In genomic region chr7:2631924-2632716, GRCh38 we compare ENCODE assay signal across 8 cellular contexts. TPM values are rescaled to one million over a fixed set of nuclear protein-coding genes. Genes with fewer than 3 reads are reported as not detected.
DNase-seq lines count a peak whose midpoint lies in the region; ATAC-seq, FAIRE-seq and TF ChIP-seq lines count a peak whose summit lies in the region.

Gene TTYH3, plus strand, starts transcription at chr7:2631986. Its CDS starts 170 bp downstream, at chr7:2632156.

- TF ChIP-seq CTCF in astrocyte (IDR thresholded peaks at IDR 0.05; ENCODE audit: insufficient read depth, low read depth, low read length) = no peak

- no peaks in the 10 kb centered on the region for H3K9me3 Mint-ChIP-seq in CD4-positive, alpha-beta memory T cell
- no peaks in the 10 kb centered on the region for H3K9me3 Mint-ChIP-seq in astrocyte (ENCODE audit: unreplicated experiment)
- H3K9me3 Mint-ChIP-seq in stimulated activated naive B cell treated with anti-CD40 and anti-IgM and Interleukin-4, amounts not matched to agents 10 μg/mL and 1 μg/mL and 100 μg/mL, for 72 hours = no peaks in the 10 kb centered on the region

- in situ Hi-C loops in KBM-7 (cut with MboI; ENCODE audit: low pct_unique_long_range_greater_than_20kb, low sequenced_read_pairs) = no loop called here

- peaks cover 47% of the 10 kb centered on the region for H3K79me2 ChIP-seq in astrocyte (ENCODE audit: insufficient read depth, low read length)

- peaks cover 0 to 2% of the 10 kb centered on the region in 2 donors for H3K27me3 Mint-ChIP-seq in CD4-positive, alpha-beta memory T cell
- no peaks in the 10 kb centered on the region for H3K27me3 Mint-ChIP-seq in astrocyte (ENCODE audit: low read depth, unreplicated experiment)
- no peaks in the 10 kb centered on the region for H3K27me3 Mint-ChIP-seq in stimulated activated naive B cell treated with anti-CD40 and anti-IgM and Interleukin-4, amounts not matched to agents 10 μg/mL and 1 μg/mL and 100 μg/mL, for 72 hours

- POLR2A ChIA-PET in CD4-positive, alpha-beta memory T cell (lab: Charles Lee; ENCODE audit: partially characterized antibody) = interaction anchor here (0.6 to 2.6 kb wide), 7 partner anchors 23 to 123 kb away, joined by 3 to 13 read pairs (median 3); no protein-coding TSS in a partner anchor

- H3K4me3 Mint-ChIP-seq in CD4-positive, alpha-beta memory T cell = peak within 1 kb of the TSS; percentile 81 to 93 (median 86)
- H3K4me3 Mint-ChIP-seq in astrocyte (ENCODE audit: unreplicated experiment) = peak within 1 kb of the TSS; percentile 94
- H3K4me3 Mint-ChIP-seq in stimulated activated naive B cell treated with anti-CD40 and anti-IgM and Interleukin-4, amounts not matched to agents 10 μg/mL and 1 μg/mL and 100 μg/mL, for 72 hours = peak within 1 kb of the TSS; percentile 97 to 100

- CTCF ChIA-PET in CD4-positive, alpha-beta memory T cell (lab: Charles Lee; ENCODE audit: partially characterized antibody) = interaction anchor here (1.4 kb wide), 1 partner anchor 77 kb away, joined by 3 read pairs; no protein-coding TSS in a partner anchor

- H4K20me1 ChIP-seq in astrocyte (ENCODE audit: insufficient read depth, low read length) = peaks cover 44% of the 10 kb centered on the region

- peak; percentile 1 for ATAC-seq in GM21360 (IDR thresholded peaks at IDR 0.05; ENCODE audit: unreplicated experiment)
- ATAC-seq in stimulated activated naive B cell treated with anti-CD40 and anti-IgM and Interleukin-4, amounts not matched to agents 10 μg/mL and 1 μg/mL and 100 μg/mL, for 72 hours (replicated peaks) = peak; percentile 52 to 53

- H2AFZ ChIP-seq in astrocyte (ENCODE audit: low read depth, low read length) = peak within 1 kb of the TSS; percentile 79

- H3K4me3 ChIP-seq in CD4-positive, alpha-beta memory T cell (ENCODE audit: low read length in 2 of 2) = peak within 1 kb of the TSS; percentile 54 to 82
- peak within 1 kb of the TSS; percentile 74 for H3K4me3 ChIP-seq in astrocyte (ENCODE audit: insufficient read depth, low read depth, low read length)
- H3K4me3 ChIP-seq in iPS-20b (ENCODE audit: low read length) = peak within 1 kb of the TSS; percentile 89

- DNase-seq in CD4-positive, alpha-beta memory T cell = no peak
- DNase-seq in HT1080 (ENCODE audit: low read depth) (no peak), astrocyte (ENCODE audit: low read depth) (no peak), KBM-7 (no peak)
- DNase-seq in stimulated activated naive B cell treated with anti-CD40 and anti-IgM and Interleukin-4, amounts not matched to agents 10 μg/mL and 1 μg/mL and 100 μg/mL, for 72 hours = no peak
- DNase-seq in NK-92 treated with Interleukin-12 subunit alpha and Interleukin-12 subunit beta, amount 100 ng/mL, for 24 hours (lab: John Stamatoyannopoulos, UW) = no peak

- peaks cover 2 to 21% (median 15%) of the 10 kb centered on the region in 4 donors for H3K4me1 Mint-ChIP-seq in CD4-positive, alpha-beta memory T cell
- peaks cover 13% of the 10 kb centered on the region for H3K4me1 Mint-ChIP-seq in astrocyte (ENCODE audit: low read depth, unreplicated experiment)
- H3K4me1 Mint-ChIP-seq in stimulated activated naive B cell treated with anti-CD40 and anti-IgM and Interleukin-4, amounts not matched to agents 10 μg/mL and 1 μg/mL and 100 μg/mL, for 72 hours = peaks cover 26 to 52% of the 10 kb centered on the region in 2 donors

- H3K36me3 Mint-ChIP-seq in CD4-positive, alpha-beta memory T cell = peaks cover 0 to 1% of the 10 kb centered on the region in 2 donors
- peaks cover 4% of the 10 kb centered on the region for H3K36me3 Mint-ChIP-seq in astrocyte (ENCODE audit: low read depth, unreplicated experiment)
- H3K36me3 Mint-ChIP-seq in stimulated activated naive B cell treated with anti-CD40 and anti-IgM and Interleukin-4, amounts not matched to agents 10 μg/mL and 1 μg/mL and 100 μg/mL, for 72 hours = peaks cover 10 to 17% of the 10 kb centered on the region in 2 donors

- no peaks in the 10 kb centered on the region for H3K27me3 ChIP-seq in CD4-positive, alpha-beta memory T cell (ENCODE audit: insufficient read depth, low read length)
- H3K27me3 ChIP-seq in astrocyte (ENCODE audit: insufficient read depth, low read length) = no peaks in the 10 kb centered on the region
- no peaks in the 10 kb centered on the region for H3K27me3 ChIP-seq in iPS-20b (ENCODE audit: insufficient read depth, low read length)

- H3K9me3 ChIP-seq in CD4-positive, alpha-beta memory T cell (ENCODE audit: control insufficient read depth in 1 of 2, low read length in 2 of 2) = no peaks in the 10 kb centered on the region
- peaks cover 3% of the 10 kb centered on the region for H3K9me3 ChIP-seq in astrocyte (ENCODE audit: insufficient read depth, low read depth, low read length)
- no peaks in the 10 kb centered on the region for H3K9me3 ChIP-seq in iPS-20b (ENCODE audit: insufficient read depth, low read depth, low read length)

- H3K27ac Mint-ChIP-seq in CD4-positive, alpha-beta memory T cell = peak within 1 kb of the TSS in 6 of 7 donors; percentile 19 to 91 (median 78)
- H3K27ac Mint-ChIP-seq in astrocyte (ENCODE audit: unreplicated experiment) = peak within 1 kb of the TSS; percentile 80
- peak within 1 kb of the TSS; percentile 98 for H3K27ac Mint-ChIP-seq in stimulated activated naive B cell treated with anti-CD40 and anti-IgM and Interleukin-4, amounts not matched to agents 10 μg/mL and 1 μg/mL and 100 μg/mL, for 72 hours

- intact Hi-C loops in CD4-positive, alpha-beta memory T cell (cut with micrococcal nuclease) = loop anchor here (1.0 to 5.0 kb wide), 4 partner anchors 77 to 320 kb away; partner anchors contain the start of genes BRAT1, CHST12 and SNX8

- no peaks in the 10 kb centered on the region for H3K36me3 ChIP-seq in CD4-positive, alpha-beta memory T cell (ENCODE audit: insufficient read depth, low read length)
- H3K36me3 ChIP-seq in astrocyte (ENCODE audit: insufficient read depth, low read length) (no peaks in the 10 kb centered on the region), iPS-20b (ENCODE audit: insufficient read depth, low read depth, low read length) (no peaks in the 10 kb centered on the region)

- no peak for FAIRE-seq in astrocyte (lab: Jason Lieb, UNC)

- H3K4me2 ChIP-seq in astrocyte (ENCODE audit: low read length) = peak within 1 kb of the TSS; percentile 88

- peak within 1 kb of the TSS; percentile 90 for H3K9ac ChIP-seq in astrocyte (ENCODE audit: low read length)
- peak within 1 kb of the TSS; percentile 85; the same call in 1 of the 2 replicates for H3K9ac ChIP-seq in iPS-20b (ENCODE audit: low read depth, low read length)

- H3K27ac ChIP-seq in CD4-positive, alpha-beta memory T cell (ENCODE audit: low read depth, low read length) = peak within 1 kb of the TSS; percentile 63
- H3K27ac ChIP-seq in astrocyte (ENCODE audit: low read depth, low read length) (peak within 1 kb of the TSS; percentile 93), iPS-20b (ENCODE audit: low read length) (peak within 1 kb of the TSS; percentile 6)

- peaks cover 27% of the 10 kb centered on the region for H3K4me1 ChIP-seq in CD4-positive, alpha-beta memory T cell (ENCODE audit: insufficient read depth, low read length)
- H3K4me1 ChIP-seq in astrocyte (ENCODE audit: insufficient read depth, low read length) (peaks cover 34% of the 10 kb centered on the region), iPS-20b (ENCODE audit: insufficient read depth, low read length) (peaks cover 5% of the 10 kb centered on the region; the same call in 1 of the 2 replicates)

RNA-seq across cellular contexts. Expression of gene TTYH3, which starts in this region (rescaled TPM):
- 10 to 100 TPM; 10.3 to 12.0 TPM for total RNA-seq in CD4-positive, alpha-beta memory T cell
- polyA plus RNA-seq in CD4-positive, alpha-beta memory T cell = 1 to 10 TPM in 1 of 2 donors, under 1 TPM in 1; 0.14 to 1.3 TPM
- total RNA-seq in HT1080 (2014; rRNA removed; shearing (Covaris generic)) = 16.6 and 24.8 TPM in 2 replicates
- 77.7 and 83.3 TPM in 2 replicates for polyA plus RNA-seq in HT1080 (2015; cell fraction: cytosol; rRNA removed)
- polyA plus RNA-seq in HT1080 (2015; cell fraction: nucleus; rRNA removed) = 70.3 and 77.1 TPM in 2 replicates
- total RNA-seq in astrocyte = 264 and 273 TPM in 2 replicates

Comparison
In these comparisons a context has a peak if more than half of its experiments do, and no peak if none do; other contexts are left out.
1. RNA of gene TTYH3 (total RNA-seq): 264 to 273 TPM in astrocyte; 16.6 to 24.8 TPM in HT1080 and 10.3 to 12.0 TPM in CD4-positive, alpha-beta memory T cell; every median in the first group is over 10 times any median in the second.
2. H3K27ac ChIP-seq: peak in every context shown above with its lines; median percentile 93 in astrocyte; 63 in CD4-positive, alpha-beta memory T cell; 6 in iPS-20b.
3. Peak in every context shown above with its lines, with median percentiles within 50 percentile points of each other: H3K4me3 ChIP-seq, H3K27ac Mint-ChIP-seq and H3K4me3 Mint-ChIP-seq.